ENCODE assay signal across 15 cellular contexts in genomic region chr5:9895305-9895650, GRCh38.
DNase-seq lines count a peak whose midpoint lies in the region; ATAC-seq and TF ChIP-seq lines count a peak whose summit lies in the region.
"Had no signal": no experiment of that assay in that cellular context is flagged by ENCODE, and none has a peak within 500 bp of the region (broad histone marks: within the 10 kb centered on the region; RNA-seq: fewer than 3 reads in every experiment).

No MANE protein-coding gene starts in this region.

- H2BK15ac ChIP-seq in mesenchymal stem cell (ENCODE audit: low read depth, poor library complexity, severe bottlenecking), result peak overlapping the region; percentile 23

- no peaks in the 10 kb centered on the region for H4K20me1 ChIP-seq in KMS-11 (ENCODE audit: insufficient read depth)

- no peaks in the 10 kb centered on the region for H3K79me1 ChIP-seq in mesenchymal stem cell (replicated peaks; ENCODE audit: low read length, poor library complexity, severe bottlenecking)

- no peak overlapping the region for H3K27ac Mint-ChIP-seq in WTC11
- H3K27ac Mint-ChIP-seq in type B pancreatic cell, result peak overlapping the region; percentile 12

- peaks cover 8% of the 10 kb centered on the region for H3K9me3 ChIP-seq in mesenchymal stem cell (ENCODE audit: control insufficient read depth, low read length)
- no peaks in the 10 kb centered on the region for H3K9me3 ChIP-seq in suprapubic skin

- H3K27me3 Mint-ChIP-seq in WTC11 (ENCODE audit: low read depth), result no peaks in the 10 kb centered on the region; the same call in 1 of the 2 replicates
- H3K27me3 Mint-ChIP-seq in type B pancreatic cell, result peaks cover 4% of the 10 kb centered on the region

- H2BK120ac ChIP-seq in mesenchymal stem cell (ENCODE audit: low read depth, low read length), result no peak overlapping the region

- H3K4me3 Mint-ChIP-seq in WTC11, result no peak overlapping the region
- H3K4me3 Mint-ChIP-seq in type B pancreatic cell, result peak overlapping the region; percentile 25

- peak overlapping the region; percentile 91 for H3K27ac ChIP-seq in KMS-11
- no peak overlapping the region for H3K27ac ChIP-seq in mesenchymal stem cell (ENCODE audit: low read length, poor library complexity, severe bottlenecking)
- H3K27ac ChIP-seq in suprapubic skin, result no peak overlapping the region

- H3K4me3 ChIP-seq in KMS-11 (IDR thresholded peaks at IDR 0.05; ENCODE audit: insufficient read depth, low read depth, low read length) (no peak overlapping the region), mesenchymal stem cell (ENCODE audit: insufficient read depth in 1 of 2, low read depth in 1 of 2, low read length in 2 of 2) (no peak overlapping the region), suprapubic skin (no peak overlapping the region)
- H3K4me3 ChIP-seq: K562 had no signal

- H2AK5ac ChIP-seq in mesenchymal stem cell (ENCODE audit: low read length, severe bottlenecking), result no peak overlapping the region

- 78% methylated on average over 5 of the region's 5 CpGs for WGBS in mesenchymal stem cell
- WGBS in suprapubic skin, result 67% methylated on average over 5 of the region's 5 CpGs

- H3K18ac ChIP-seq in mesenchymal stem cell (ENCODE audit: low read depth in 1 of 2, low read length in 2 of 2), result no peak overlapping the region

- H3K4me2 ChIP-seq in KMS-11 (peak overlapping the region; percentile 78), mesenchymal stem cell (ENCODE audit: low read length, poor library complexity, severe bottlenecking) (no peak overlapping the region)

- peak overlapping the region; percentile 45 for H2AFZ ChIP-seq in KMS-11 (ENCODE audit: low read depth)
- H2AFZ ChIP-seq in mesenchymal stem cell (ENCODE audit: low read depth, low read length), result no peak overlapping the region

- H3K27me3 ChIP-seq in KMS-11 (ENCODE audit: insufficient read depth, low read depth) (no peaks in the 10 kb centered on the region), mesenchymal stem cell (ENCODE audit: control insufficient read depth in 1 of 2, insufficient read depth in 1 of 2, low read length in 2 of 2) (peaks cover 0 to 20% of the 10 kb centered on the region in 2 experiments), suprapubic skin (no peaks in the 10 kb centered on the region)

- H3K4me1 ChIP-seq in KMS-11 (ENCODE audit: low read depth, poor library complexity, severe bottlenecking) (peaks cover 51% of the 10 kb centered on the region), mesenchymal stem cell (ENCODE audit: control insufficient read depth, insufficient read depth, low read depth, low read length) (no peaks in the 10 kb centered on the region), suprapubic skin (no peaks in the 10 kb centered on the region)

- no peak overlapping the region for H2BK12ac ChIP-seq in mesenchymal stem cell (ENCODE audit: low read length in 2 of 2)

- TF ChIP-seq CTCF in KMS-11 (conservative IDR thresholded peaks at IDR 0.05; ENCODE audit: low read depth, low read length) (no peak), WTC11 (IDR thresholded peaks at IDR 0.05) (no peak), type B pancreatic cell (conservative IDR thresholded peaks at IDR 0.05) (no peak), suprapubic skin (IDR thresholded peaks at IDR 0.05) (no peak)

- no peak overlapping the region for H3K14ac ChIP-seq in mesenchymal stem cell (ENCODE audit: low read length in 2 of 2)

- TF ChIP-seq EP300 in suprapubic skin (IDR thresholded peaks at IDR 0.05), result no peak

- in situ Hi-C loops in KBM-7 (cut with MboI; ENCODE audit: low pct_unique_long_range_greater_than_20kb, low sequenced_read_pairs), result no loop called here

- H3K4ac ChIP-seq in mesenchymal stem cell (ENCODE audit: low read depth in 1 of 2, low read length in 2 of 2), result no peak overlapping the region

- no peak overlapping the region for H4K91ac ChIP-seq in mesenchymal stem cell (ENCODE audit: low read length)

- H3K23ac ChIP-seq in mesenchymal stem cell (ENCODE audit: low read length in 2 of 2), result no peak overlapping the region

- TF ChIP-seq POLR2A in suprapubic skin (IDR thresholded peaks at IDR 0.05), result no peak

- intact Hi-C loops in sciatic nerve (cut with DNase I), result no loop called here

- CTCF ChIA-PET in WTC11 (lab: Charles Lee), result interaction anchor here (3.0 kb wide), 1 partner anchor 135 kb away, joined by 12 read pairs; no protein-coding TSS in a partner anchor

- peak overlapping the region; percentile 65 for H3K9ac ChIP-seq in KMS-11
- no peak overlapping the region for H3K9ac ChIP-seq in mesenchymal stem cell (ENCODE audit: low read length)

- H3K36me3 ChIP-seq in KMS-11 (ENCODE audit: insufficient read depth) (no peaks in the 10 kb centered on the region), mesenchymal stem cell (ENCODE audit: control insufficient read depth in 1 of 2, insufficient read depth in 2 of 2, low read depth in 1 of 2, low read length in 2 of 2) (no peaks in the 10 kb centered on the region), suprapubic skin (no peaks in the 10 kb centered on the region)

- POLR2A ChIA-PET in WTC11 (lab: Charles Lee), result no interaction called here

- ATAC-seq in WTC11, result peak; percentile 86
- ATAC-seq in sciatic nerve, result no peak
- ATAC-seq: K562 had no signal

- H4K8ac ChIP-seq in mesenchymal stem cell (ENCODE audit: low read length), result no peak overlapping the region

- H3K79me2 ChIP-seq in KMS-11 (ENCODE audit: insufficient read depth, low read depth), result no peaks in the 10 kb centered on the region

- H3K4me1 Mint-ChIP-seq in WTC11 (peaks cover 28% of the 10 kb centered on the region), type B pancreatic cell (ENCODE audit: unreplicated experiment) (peaks cover 10% of the 10 kb centered on the region)

- DNase-seq in WTC11 (ENCODE audit: low spot score) (peak; percentile 17), mesenchymal stem cell (no peak), type B pancreatic cell (ENCODE audit: extremely low spot score, unreplicated experiment) (no peak), KBM-7 (no peak), sciatic nerve (ENCODE audit: low spot score) (no peak), suprapubic skin (ENCODE audit: low spot score in 2 of 2) (no peak)
- DNase-seq: ACHN; DMS79 treated with DMSO at 0.1 percent for 48 hours; NCI-H1436; NCI-H2029; NCI-H510A; NK-92 treated with Interleukin-12 subunit alpha and Interleukin-12 subunit beta, amount 100 ng/mL, for 24 hours; SHP77 treated with DMSO at 0.1 percent for 48 hours had no signal

- H3K36me3 Mint-ChIP-seq in WTC11 (peaks cover 6% of the 10 kb centered on the region; the same call in 1 of the 2 replicates), type B pancreatic cell (no peaks in the 10 kb centered on the region)

- H3K9me3 Mint-ChIP-seq in WTC11, result peaks cover 9% of the 10 kb centered on the region
- H3K9me3 Mint-ChIP-seq in type B pancreatic cell, result no peaks in the 10 kb centered on the region

- peak overlapping the region; percentile 51 for H2BK5ac ChIP-seq in mesenchymal stem cell (ENCODE audit: low read depth, low read length, poor library complexity, severe bottlenecking)

TF ChIP-seq in WTC11, 78 proteins besides CTCF, POLR2A, EP300 and RAD21:
- TF ChIP-seq ZNF396 (CRISPR knock-in tag; IDR thresholded peaks at IDR 0.05; ENCODE audit: borderline replicate concordance), result no peak
- TF ChIP-seq KAT7 (CRISPR knock-in tag; IDR thresholded peaks at IDR 0.05; ENCODE audit: borderline replicate concordance), result no peak
- TF ChIP-seq GABPB1 (CRISPR knock-in tag; IDR thresholded peaks at IDR 0.05), result no peak
- no peak for TF ChIP-seq GRHL2 (CRISPR knock-in tag; IDR thresholded peaks at IDR 0.05; ENCODE audit: insufficient replicate concordance, severe bottlenecking)
- no peak for TF ChIP-seq GTF2I (CRISPR knock-in tag; conservative IDR thresholded peaks at IDR 0.05)
- TF ChIP-seq ELF4 (CRISPR knock-in tag; IDR thresholded peaks at IDR 0.05; ENCODE audit: low read depth), result no peak
- no peak for TF ChIP-seq ZNF232 (CRISPR knock-in tag; IDR thresholded peaks at IDR 0.05)
TF ChIP-seq in WTC11: peak in this region for 0.
